29 cellular contexts compared by ENCODE assay signal in the genomic region with DNA sequence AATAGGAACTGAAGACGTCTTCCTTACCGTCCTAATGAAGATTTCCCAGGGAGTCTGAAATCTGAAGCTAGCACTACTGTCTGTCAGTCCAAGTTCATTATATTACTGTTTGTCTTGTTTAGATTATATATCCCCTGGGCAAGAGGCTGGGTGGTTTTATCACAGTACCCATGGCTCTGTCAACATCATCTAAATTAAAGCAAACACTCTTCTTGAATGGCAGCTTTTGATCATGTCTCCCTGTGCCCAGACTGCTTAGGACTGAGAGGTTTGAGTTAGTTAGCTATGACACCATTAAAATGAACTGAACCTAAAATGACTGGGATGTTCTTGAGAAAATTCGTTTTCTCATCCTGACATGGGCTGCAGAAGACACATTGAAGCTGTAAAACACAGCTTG. TPM values are rescaled to one million over a fixed set of nuclear protein-coding genes. Genes with fewer than 3 reads are reported as not detected.
DNase-seq lines count a peak whose midpoint lies in the region; ATAC-seq, FAIRE-seq and TF ChIP-seq lines count a peak whose summit lies in the region.
"Had no signal": no experiment of that assay in that cellular context is flagged by ENCODE, and none has a peak within 500 bp of the region (broad histone marks: within the 10 kb centered on the region; RNA-seq: fewer than 3 reads in every experiment).

No MANE protein-coding gene starts in this region.

- DNase-seq in GM12892 (ENCODE audit: insufficient read length) (no peak), NCI-H146 (lab: John Stamatoyannopoulos, UW) (peak; percentile 43), NCI-H510A treated with DMSO at 0.1 percent for 48 hours (lab: John Stamatoyannopoulos, UW) (peak; percentile 90), mucosa of descending colon (peak in 1 of 3 donors; percentile 7), caudate nucleus (lab: John Stamatoyannopoulos, UW) (no peak), ecto neural progenitor cell (ENCODE audit: low spot score) (no peak)
- DNase-seq: activated CD4-positive, CD25-positive, alpha-beta regulatory T cell; activated CD8-positive, alpha-beta memory T cell treated with anti-CD3 and anti-CD28 coated beads, Interleukin-2, amount 10 ng/mL, durations not matched to agents 7 days and 5 days; activated naive CD4-positive, alpha-beta T cell; activated T-cell treated with anti-CD3 and anti-CD28 coated beads, Interleukin-2, amount 50 U/mL, for 48 hours; Calu3; dorsolateral prefrontal cortex; gastrocnemius medialis; H7; hippocampal formation; left cardiac atrium; NCI-H1436 treated with DMSO at 0.1 percent for 48 hours; NCI-H2227 treated with DMSO at 0.1 percent for 48 hours; Peyer's patch; right lobe of liver; SJCRH30; stimulated activated CD4-positive, alpha-beta T cell treated with anti-CD3 and anti-CD28 coated beads, Interleukin-4, amount 100 ng/mL, for 1 hour; substantia nigra; upper lobe of left lung had no signal

- ATAC-seq in mucosa of descending colon (peak; percentile 43), GM21367 (IDR thresholded peaks at IDR 0.05; ENCODE audit: unreplicated experiment) (no peak)
- ATAC-seq: activated CD8-positive, alpha-beta memory T cell treated with anti-CD3 and anti-CD28 coated beads, Interleukin-2, amount 10 ng/mL, durations not matched to agents 7 days and 5 days; gastrocnemius medialis; left cardiac atrium; right lobe of liver had no signal

- TF ChIP-seq POLR2A in GM12892 (IDR thresholded peaks at IDR 0.05; ENCODE audit: low read depth, low read length) = no peak

- intact Hi-C loops in mucosa of descending colon (cut with DNase I, micrococcal nuclease) = no loop called here

- no peaks in the 10 kb centered on the region for H3K4me1 ChIP-seq in mucosa of descending colon (ENCODE audit: low read depth)
- H3K4me1 ChIP-seq: gastrocnemius medialis, Peyer's patch, right lobe of liver, SJCRH30, upper lobe of left lung had no signal

- no peak overlapping the region for H3K4me3 ChIP-seq in mucosa of descending colon
- H3K4me3 ChIP-seq: dorsolateral prefrontal cortex, gastrocnemius medialis, Peyer's patch, right lobe of liver, SJCRH30, upper lobe of left lung had no signal

- FAIRE-seq in GM12892 (lab: Jason Lieb, UNC) = peak; percentile 33

- no peak overlapping the region for H3K27ac ChIP-seq in caudate nucleus (ENCODE audit: low read depth, low read length)
- H3K27ac ChIP-seq: dorsolateral prefrontal cortex, gastrocnemius medialis, neutrophil, Peyer's patch, right lobe of liver, SJCRH30, upper lobe of left lung had no signal

- no peak for TF ChIP-seq CTCF in mucosa of descending colon (IDR thresholded peaks at IDR 0.05)

- H3K9me3 ChIP-seq in mucosa of descending colon = no peaks in the 10 kb centered on the region
- H3K9me3 ChIP-seq: gastrocnemius medialis, neutrophil, Peyer's patch, SJCRH30, upper lobe of left lung had no signal

- H3K36me3 ChIP-seq in mucosa of descending colon (ENCODE audit: low read depth) = no peaks in the 10 kb centered on the region
- H3K36me3 ChIP-seq: gastrocnemius medialis, neutrophil, Peyer's patch, right lobe of liver, SJCRH30, upper lobe of left lung had no signal

RNA-seq across cellular contexts. Expression of a gene that starts 23.8 kb away (rescaled TPM):
- not detected for polyA plus RNA-seq in GM12892 (2012; ENCODE audit: missing spikeins)
- under 1 TPM in 1 of 3 donors, not detected in 2; 0.28 TPM for total RNA-seq in mucosa of descending colon
- total RNA-seq: activated CD8-positive, alpha-beta memory T cell treated with anti-CD3 and anti-CD28 coated beads, Interleukin-2, amount 10 ng/mL, durations not matched to agents 7 days and 5 days; Calu3; gastrocnemius medialis; H7; HT-29; MCF 10A; Peyer's patch; right lobe of liver; SJCRH30; upper lobe of left lung had no signal
- polyA plus RNA-seq: BJ had no signal

Comparison
In these comparisons a context has a peak if more than half of its experiments do, and no peak if none do; other contexts are left out.
1. DNase-seq: peak in NCI-H146 (single experiment) and NCI-H510A treated with DMSO at 0.1 percent for 48 hours (single experiment); none in GM12892 (single experiment), caudate nucleus (0 of 61) and ecto neural progenitor cell (single experiment).